Comparison of ENCODE assay signal across 7 cellular contexts in genomic region chr2:192286093-192286701, GRCh38.
DNase-seq lines count a peak whose midpoint lies in the region; ATAC-seq and TF ChIP-seq lines count a peak whose summit lies in the region.

No MANE protein-coding gene starts in this region.

- no peaks in the 10 kb centered on the region for H4K20me1 ChIP-seq in osteoblast (ENCODE audit: insufficient read depth, low read length)

- no peaks in the 10 kb centered on the region for H3K4me1 Mint-ChIP-seq in activated CD8-positive, alpha-beta T cell treated with anti-CD3 and anti-CD28 coated beads, Interleukin-2, amount 10 ng/mL, durations not matched to agents 7 days and 5 days (ENCODE audit: low read depth)

- no peaks in the 10 kb centered on the region for H3K36me3 Mint-ChIP-seq in activated CD8-positive, alpha-beta T cell treated with anti-CD3 and anti-CD28 coated beads, Interleukin-2, amount 10 ng/mL, durations not matched to agents 7 days and 5 days (ENCODE audit: low read depth)

- POLR2A ChIA-PET in activated CD8-positive, alpha-beta T cell treated with anti-CD3 and anti-CD28 coated beads, Interleukin-2, amount 10 ng/mL, durations not matched to agents 7 days and 5 days (lab: Charles Lee) = no interaction called here

- H3K4me3 ChIP-seq in cardiac fibroblast (replicated peaks in 1 of 2; ENCODE audit: low read depth in 2 of 2, low read length in 2 of 2) (no peak overlapping the region), osteoblast (ENCODE audit: insufficient read depth, low read length) (no peak overlapping the region), esophagus muscularis mucosa (no peak overlapping the region)

- no peaks in the 10 kb centered on the region for H3K9me3 ChIP-seq in osteoblast (ENCODE audit: low read depth, low read length)
- H3K9me3 ChIP-seq in esophagus muscularis mucosa = peaks cover 0 to 8% (median 0%) of the 10 kb centered on the region in 4 donors

- no peak for TF ChIP-seq EP300 in esophagus muscularis mucosa (IDR thresholded peaks at IDR 0.05)

- H3K27me3 ChIP-seq in osteoblast (ENCODE audit: insufficient read depth, low read length) (no peaks in the 10 kb centered on the region), esophagus muscularis mucosa (no peaks in the 10 kb centered on the region)

- no peak overlapping the region for H3K4me2 ChIP-seq in osteoblast (ENCODE audit: insufficient read depth, low read length)

- H3K36me3 ChIP-seq in osteoblast (ENCODE audit: insufficient read depth, low read length) = no peaks in the 10 kb centered on the region
- H3K36me3 ChIP-seq in esophagus muscularis mucosa = no peaks in the 10 kb centered on the region

- 84% methylated on average over 3 of the region's 3 CpGs for whole genome bisulfite sequencing in esophagus muscularis mucosa

- H3K79me2 ChIP-seq in osteoblast (ENCODE audit: insufficient read depth, low read length) = no peaks in the 10 kb centered on the region

- no peak overlapping the region for H3K4me3 Mint-ChIP-seq in activated CD8-positive, alpha-beta T cell treated with anti-CD3 and anti-CD28 coated beads, Interleukin-2, amount 10 ng/mL, durations not matched to agents 7 days and 5 days

- H3K9me3 Mint-ChIP-seq in activated CD8-positive, alpha-beta T cell treated with anti-CD3 and anti-CD28 coated beads, Interleukin-2, amount 10 ng/mL, durations not matched to agents 7 days and 5 days (ENCODE audit: insufficient read depth) = no peaks in the 10 kb centered on the region

- DNase-seq in GM13976 (ENCODE audit: low spot score) = no peak
- DNase-seq in NCI-H1105 treated with DMSO at 0.1 percent for 48 hours (lab: John Stamatoyannopoulos, UW) = peak; percentile 33
- DNase-seq in cardiac fibroblast (ENCODE audit: low read depth in 2 of 2) = peak; percentile 79 to 80
- DNase-seq in osteoblast (ENCODE audit: insufficient read length, low spot score, missing footprints) = no peak
- no peak for DNase-seq in activated CD8-positive, alpha-beta T cell treated with anti-CD3 and anti-CD28 coated beads, Interleukin-2, amount 10 ng/mL, durations not matched to agents 7 days and 5 days
- DNase-seq in esophagus muscularis mucosa (ENCODE audit: extremely low spot score) = no peak

- no peak overlapping the region for H3K27ac ChIP-seq in osteoblast (ENCODE audit: low read depth, low read length)
- no peak overlapping the region for H3K27ac ChIP-seq in esophagus muscularis mucosa (replicated peaks in 1 of 4)

- H3K4me1 ChIP-seq in osteoblast (ENCODE audit: insufficient read depth, low read length) (no peaks in the 10 kb centered on the region), esophagus muscularis mucosa (no peaks in the 10 kb centered on the region)

- no peak overlapping the region for H3K27ac Mint-ChIP-seq in activated CD8-positive, alpha-beta T cell treated with anti-CD3 and anti-CD28 coated beads, Interleukin-2, amount 10 ng/mL, durations not matched to agents 7 days and 5 days

- TF ChIP-seq POLR2A in esophagus muscularis mucosa (IDR thresholded peaks at IDR 0.05; ENCODE audit: low read depth) = no peak

- CTCF ChIA-PET in activated CD8-positive, alpha-beta T cell treated with anti-CD3 and anti-CD28 coated beads, Interleukin-2, amount 10 ng/mL, durations not matched to agents 7 days and 5 days (lab: Charles Lee) = interaction anchor here (0.7 kb wide), 1 partner anchor 901 kb away, joined by 3 read pairs; no protein-coding TSS in a partner anchor

- in situ Hi-C loops in GM13976 (cut with MboI; ENCODE audit: low sequenced_read_pairs, unreplicated experiment) = no loop called here

- TF ChIP-seq CTCF in GM13976 (IDR thresholded peaks at IDR 0.05; ENCODE audit: borderline replicate concordance, control extremely low read depth, extremely low read depth, insufficient read depth, missing control alignments) (peak; percentile 27), cardiac fibroblast (IDR thresholded peaks at IDR 0.05; ENCODE audit: low read depth, low read length) (peak; percentile 74), osteoblast (IDR thresholded peaks at IDR 0.05; ENCODE audit: extremely low read depth, low read depth, low read length) (peak; percentile 77), esophagus muscularis mucosa (IDR thresholded peaks at IDR 0.05) (no peak)

- no peak overlapping the region for H2AFZ ChIP-seq in osteoblast (ENCODE audit: low read length)

- ATAC-seq in activated CD8-positive, alpha-beta T cell treated with anti-CD3 and anti-CD28 coated beads, Interleukin-2, amount 10 ng/mL, durations not matched to agents 7 days and 5 days = no peak
- no peak for ATAC-seq in HG03442 (IDR thresholded peaks at IDR 0.05; ENCODE audit: unreplicated experiment)

- intact Hi-C loops in esophagus muscularis mucosa (cut with DNase I) = no loop called here

- H3K27me3 Mint-ChIP-seq in activated CD8-positive, alpha-beta T cell treated with anti-CD3 and anti-CD28 coated beads, Interleukin-2, amount 10 ng/mL, durations not matched to agents 7 days and 5 days (ENCODE audit: low read depth) = no peaks in the 10 kb centered on the region

Comparison
In these comparisons a context has a peak if more than half of its experiments do, and no peak if none do; other contexts are left out.
1. DNase-seq: peak in NCI-H1105 treated with DMSO at 0.1 percent for 48 hours (single experiment) and cardiac fibroblast (2 of 2); none in GM13976 (single experiment), osteoblast (single experiment), activated CD8-positive, alpha-beta T cell treated with anti-CD3 and anti-CD28 coated beads, Interleukin-2, amount 10 ng/mL, durations not matched to agents 7 days and 5 days (single experiment) and esophagus muscularis mucosa (single experiment).
2. CTCF ChIP-seq: peak in GM13976 (single experiment), cardiac fibroblast (single experiment) and osteoblast (single experiment); none in esophagus muscularis mucosa (0 of 3).